8 cellular contexts compared by ENCODE assay signal in genomic region chr17:29140051-29140582, GRCh38. TPM values are rescaled to one million over a fixed set of nuclear protein-coding genes. Genes with fewer than 3 reads are reported as not detected.
DNase-seq lines count a peak whose midpoint lies in the region; ATAC-seq, FAIRE-seq and TF ChIP-seq lines count a peak whose summit lies in the region.

No MANE protein-coding gene starts in this region.

- no peak for FAIRE-seq in urothelium cell line (lab: Jason Lieb, UNC)

- H3K27me3 ChIP-seq in prostate gland (replicated peaks; ENCODE audit: insufficient read depth), result no peaks in the 10 kb centered on the region

- H3K36me3 ChIP-seq in SK-N-MC (ENCODE audit: insufficient read depth, low read length), result no peaks in the 10 kb centered on the region
- H3K36me3 ChIP-seq in prostate gland, result no peaks in the 10 kb centered on the region

- no peak for TF ChIP-seq CTCF in prostate gland (IDR thresholded peaks at IDR 0.05)

- TF ChIP-seq POLR2A in GM18505 (IDR thresholded peaks at IDR 0.05; ENCODE audit: borderline replicate concordance, extremely low read depth, insufficient read depth, insufficient read length) (peak; percentile 71), prostate gland (IDR thresholded peaks at IDR 0.05) (no peak)

- ATAC-seq in GM18505 (IDR thresholded peaks at IDR 0.05; ENCODE audit: unreplicated experiment) (peak; percentile 37), HG03175 (IDR thresholded peaks at IDR 0.05; ENCODE audit: unreplicated experiment) (peak; percentile 47), Right ventricle myocardium inferior (peak; percentile 89)

- H3K4me1 ChIP-seq in prostate gland (replicated peaks), result peaks cover 8% of the 10 kb centered on the region

- H3K4me3 ChIP-seq in SK-N-MC, result no peak overlapping the region
- peak overlapping the region; percentile 15 to 18 for H3K4me3 ChIP-seq in prostate gland

- WGBS in prostate gland, result 6% methylated on average over 14 of the region's 14 CpGs

- no peak for DNase-seq in SK-N-MC (ENCODE audit: low read depth, low spot score)
- DNase-seq in activated naive CD4-positive, alpha-beta T cell treated with Interleukin-2 at 50 U/mL for 16 hours, result peak; percentile 85
- DNase-seq in Right ventricle myocardium inferior (ENCODE audit: missing footprints), result peak; percentile 93
- DNase-seq in prostate gland (ENCODE audit: low spot score), result peak; percentile 55
- DNase-seq in urothelium cell line (ENCODE audit: low spot score), result peak; percentile 79
- no peak for DNase-seq in LoVo (ENCODE audit: low spot score)

- intact Hi-C loops in Right ventricle myocardium inferior (cut with DNase I), result loop anchor here (10.0 kb wide), 1 partner anchor 225 kb away; no protein-coding TSS in a partner anchor
- intact Hi-C loops in prostate gland (cut with DNase I), result no loop called here

- H3K9me3 ChIP-seq in SK-N-MC (ENCODE audit: low read depth, low read length) (no peaks in the 10 kb centered on the region), prostate gland (no peaks in the 10 kb centered on the region)

- peak overlapping the region; percentile 10 for H3K9ac ChIP-seq in SK-N-MC (ENCODE audit: insufficient read length)

- H3K27ac ChIP-seq in SK-N-MC (no peak overlapping the region), prostate gland (peak overlapping the region; percentile 23 to 57)

RNA-seq across cellular contexts. Expression of gene MYO18A, which starts 40.1 kb away (rescaled TPM):
- 373 TPM for total RNA-seq in Right ventricle myocardium inferior
- total RNA-seq in prostate gland, result 10 to 100 TPM; 34.6 to 80.5 TPM

Comparison
In these comparisons a context has a peak if more than half of its experiments do, and no peak if none do; other contexts are left out.
1. ATAC-seq: peak in every context shown above with its lines; median percentile 89 in Right ventricle myocardium inferior; 47 in HG03175; 37 in GM18505.
2. DNase-seq: peak in activated naive CD4-positive, alpha-beta T cell treated with Interleukin-2 at 50 U/mL for 16 hours (single experiment), Right ventricle myocardium inferior (single experiment), prostate gland (single experiment) and urothelium cell line (single experiment); none in SK-N-MC (single experiment) and LoVo (single experiment).